ENCODE assay signal across 9 cellular contexts in the genomic region with DNA sequence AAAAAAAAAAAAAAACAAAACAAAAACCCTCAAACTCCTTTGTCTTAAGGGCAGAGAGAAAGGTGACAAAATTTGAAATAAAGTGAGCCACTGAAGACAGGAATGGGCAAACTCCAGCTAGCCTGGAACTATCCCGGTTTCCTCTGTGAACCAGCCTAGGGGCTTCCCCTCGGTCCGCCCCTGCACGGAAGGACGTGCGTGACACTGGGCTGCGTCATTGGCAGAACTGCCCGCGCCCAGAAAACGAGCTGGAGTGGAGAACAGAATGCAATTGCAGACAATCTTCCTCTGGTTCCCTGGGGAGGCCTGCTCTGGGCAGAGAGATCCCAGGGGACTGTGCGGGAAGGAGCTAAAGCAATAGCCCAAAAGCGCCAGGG. TPM values are rescaled to one million over a fixed set of nuclear protein-coding genes. Genes with fewer than 3 reads are reported as not detected.
DNase-seq lines count a peak whose midpoint lies in the region; ATAC-seq, FAIRE-seq and TF ChIP-seq lines count a peak whose summit lies in the region.
"Had no signal": no experiment of that assay in that cellular context is flagged by ENCODE, and none has a peak within 500 bp of the region (broad histone marks: within the 10 kb centered on the region; RNA-seq: fewer than 3 reads in every experiment).

No MANE protein-coding gene starts in this region.

- H3K27ac ChIP-seq in neural progenitor cell (no peak overlapping the region), upper lobe of right lung (peak overlapping the region; percentile 79)
- H3K27ac ChIP-seq: VCaP had no signal

- H3K4me1 ChIP-seq in neural progenitor cell (peaks cover 5% of the 10 kb centered on the region), upper lobe of right lung (peaks cover 11% of the 10 kb centered on the region)

- peaks cover 17% of the 10 kb centered on the region for H3K4me1 Mint-ChIP-seq in activated T-cell treated with anti-CD3 and anti-CD28 coated beads, Interleukin-2, amount 50 U/mL, for 4 hours (ENCODE audit: low read depth)
- peaks cover 22% of the 10 kb centered on the region for H3K4me1 Mint-ChIP-seq in neural progenitor cell

- H3K4me3 ChIP-seq in fibroblast of villous mesenchyme (ENCODE audit: low read depth, low read length): peak overlapping the region; percentile 58
- peak overlapping the region; percentile 57 for H3K4me3 ChIP-seq in neural progenitor cell
- peak overlapping the region; percentile 57 for H3K4me3 ChIP-seq in upper lobe of right lung

- no peak for FAIRE-seq in GM19239 (lab: Jason Lieb, UNC)

- H3K27me3 ChIP-seq in neural progenitor cell (peaks cover 15% of the 10 kb centered on the region), upper lobe of right lung (no peaks in the 10 kb centered on the region)

- no peak overlapping the region for H3K27ac Mint-ChIP-seq in neural progenitor cell

- H3K27me3 Mint-ChIP-seq in activated T-cell treated with anti-CD3 and anti-CD28 coated beads, Interleukin-2, amount 50 U/mL, for 4 hours (ENCODE audit: low read depth): peaks cover 10% of the 10 kb centered on the region
- peaks cover 10% of the 10 kb centered on the region for H3K27me3 Mint-ChIP-seq in neural progenitor cell (ENCODE audit: insufficient read depth, low read depth)

- ATAC-seq in GM21381 (IDR thresholded peaks at IDR 0.05; ENCODE audit: unreplicated experiment): peak; percentile 23
- ATAC-seq in activated T-cell treated with anti-CD3 and anti-CD28 coated beads, Interleukin-2, amount 50 U/mL, for 4 hours: peak; percentile 74 to 76
- ATAC-seq in upper lobe of right lung: peak; percentile 85

- H3K9me3 ChIP-seq in neural progenitor cell (ENCODE audit: low read depth) (no peaks in the 10 kb centered on the region), upper lobe of right lung (no peaks in the 10 kb centered on the region)

- H3F3A ChIP-seq in neural progenitor cell (ENCODE audit: low read depth): peaks cover 5% of the 10 kb centered on the region

- no peaks in the 10 kb centered on the region for H3K9me3 Mint-ChIP-seq in activated T-cell treated with anti-CD3 and anti-CD28 coated beads, Interleukin-2, amount 50 U/mL, for 4 hours
- H3K9me3 Mint-ChIP-seq in neural progenitor cell: no peaks in the 10 kb centered on the region

- DNase-seq in DMS53 (lab: John Stamatoyannopoulos, UW): peak; percentile 91
- peak; percentile 16 for DNase-seq in activated T-cell treated with anti-CD3 and anti-CD28 coated beads, Interleukin-2, amount 50 U/mL, for 4 hours
- peak; percentile 74 for DNase-seq in fibroblast of villous mesenchyme (ENCODE audit: low read depth)
- peak; percentile 45 for DNase-seq in neural progenitor cell (ENCODE audit: low spot score)
- peak; percentile 88 for DNase-seq in upper lobe of right lung
- DNase-seq in GM19239 (ENCODE audit: insufficient read length, low spot score): no peak

- H3K36me3 Mint-ChIP-seq in activated T-cell treated with anti-CD3 and anti-CD28 coated beads, Interleukin-2, amount 50 U/mL, for 4 hours (ENCODE audit: insufficient read depth): no peaks in the 10 kb centered on the region
- no peaks in the 10 kb centered on the region for H3K36me3 Mint-ChIP-seq in neural progenitor cell

- H3K9ac ChIP-seq in neural progenitor cell: no peak overlapping the region

- no peak for TF ChIP-seq EP300 in Ishikawa (IDR thresholded peaks at IDR 0.05; ENCODE audit: borderline replicate concordance)

- no peak for TF ChIP-seq CTCF in fibroblast of villous mesenchyme (IDR thresholded peaks at IDR 0.05; ENCODE audit: insufficient read depth, low read depth, low read length)
- no peak for TF ChIP-seq CTCF in neural progenitor cell (IDR thresholded peaks at IDR 0.05)
- TF ChIP-seq CTCF in upper lobe of right lung (IDR thresholded peaks at IDR 0.05): no peak

- no peaks in the 10 kb centered on the region for H3K79me2 ChIP-seq in neural progenitor cell (ENCODE audit: low read depth)

- no peaks in the 10 kb centered on the region for H3K36me3 ChIP-seq in neural progenitor cell
- no peaks in the 10 kb centered on the region for H3K36me3 ChIP-seq in upper lobe of right lung

- peak overlapping the region; percentile 90 for H2AFZ ChIP-seq in neural progenitor cell (replicated peaks)

- intact Hi-C loops in upper lobe of right lung (cut with DNase I): no loop called here

- H3K4me2 ChIP-seq in neural progenitor cell: peak overlapping the region; percentile 92

- no peak for TF ChIP-seq RAD21 in Ishikawa (IDR thresholded peaks at IDR 0.05; ENCODE audit: low read depth)

- H4K20me1 ChIP-seq in neural progenitor cell (ENCODE audit: low read depth): no peaks in the 10 kb centered on the region

- peak overlapping the region; percentile 73 for H3K4me3 Mint-ChIP-seq in activated T-cell treated with anti-CD3 and anti-CD28 coated beads, Interleukin-2, amount 50 U/mL, for 4 hours
- peak overlapping the region; percentile 89 for H3K4me3 Mint-ChIP-seq in neural progenitor cell

TF ChIP-seq in Ishikawa, 13 proteins besides CTCF, POLR2A, EP300 and RAD21:
- TF ChIP-seq, protein P1, sequence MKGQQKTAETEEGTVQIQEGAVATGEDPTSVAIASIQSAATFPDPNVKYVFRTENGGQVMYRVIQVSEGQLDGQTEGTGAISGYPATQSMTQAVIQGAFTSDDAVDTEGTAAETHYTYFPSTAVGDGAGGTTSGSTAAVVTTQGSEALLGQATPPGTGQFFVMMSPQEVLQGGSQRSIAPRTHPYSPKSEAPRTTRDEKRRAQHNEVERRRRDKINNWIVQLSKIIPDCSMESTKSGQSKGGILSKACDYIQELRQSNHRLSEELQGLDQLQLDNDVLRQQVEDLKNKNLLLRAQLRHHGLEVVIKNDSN (IDR thresholded peaks at IDR 0.05): no peak
- TF ChIP-seq, protein P2, sequence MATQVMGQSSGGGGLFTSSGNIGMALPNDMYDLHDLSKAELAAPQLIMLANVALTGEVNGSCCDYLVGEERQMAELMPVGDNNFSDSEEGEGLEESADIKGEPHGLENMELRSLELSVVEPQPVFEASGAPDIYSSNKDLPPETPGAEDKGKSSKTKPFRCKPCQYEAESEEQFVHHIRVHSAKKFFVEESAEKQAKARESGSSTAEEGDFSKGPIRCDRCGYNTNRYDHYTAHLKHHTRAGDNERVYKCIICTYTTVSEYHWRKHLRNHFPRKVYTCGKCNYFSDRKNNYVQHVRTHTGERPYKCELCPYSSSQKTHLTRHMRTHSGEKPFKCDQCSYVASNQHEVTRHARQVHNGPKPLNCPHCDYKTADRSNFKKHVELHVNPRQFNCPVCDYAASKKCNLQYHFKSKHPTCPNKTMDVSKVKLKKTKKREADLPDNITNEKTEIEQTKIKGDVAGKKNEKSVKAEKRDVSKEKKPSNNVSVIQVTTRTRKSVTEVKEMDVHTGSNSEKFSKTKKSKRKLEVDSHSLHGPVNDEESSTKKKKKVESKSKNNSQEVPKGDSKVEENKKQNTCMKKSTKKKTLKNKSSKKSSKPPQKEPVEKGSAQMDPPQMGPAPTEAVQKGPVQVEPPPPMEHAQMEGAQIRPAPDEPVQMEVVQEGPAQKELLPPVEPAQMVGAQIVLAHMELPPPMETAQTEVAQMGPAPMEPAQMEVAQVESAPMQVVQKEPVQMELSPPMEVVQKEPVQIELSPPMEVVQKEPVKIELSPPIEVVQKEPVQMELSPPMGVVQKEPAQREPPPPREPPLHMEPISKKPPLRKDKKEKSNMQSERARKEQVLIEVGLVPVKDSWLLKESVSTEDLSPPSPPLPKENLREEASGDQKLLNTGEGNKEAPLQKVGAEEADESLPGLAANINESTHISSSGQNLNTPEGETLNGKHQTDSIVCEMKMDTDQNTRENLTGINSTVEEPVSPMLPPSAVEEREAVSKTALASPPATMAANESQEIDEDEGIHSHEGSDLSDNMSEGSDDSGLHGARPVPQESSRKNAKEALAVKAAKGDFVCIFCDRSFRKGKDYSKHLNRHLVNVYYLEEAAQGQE (IDR thresholded peaks at IDR 0.05; ENCODE audit: low read depth): no peak
- TF ChIP-seq YY1 (IDR thresholded peaks at IDR 0.05; ENCODE audit: low read depth): no peak
- TF ChIP-seq NFIC (IDR thresholded peaks at IDR 0.05): no peak
- TF ChIP-seq, protein P3, sequence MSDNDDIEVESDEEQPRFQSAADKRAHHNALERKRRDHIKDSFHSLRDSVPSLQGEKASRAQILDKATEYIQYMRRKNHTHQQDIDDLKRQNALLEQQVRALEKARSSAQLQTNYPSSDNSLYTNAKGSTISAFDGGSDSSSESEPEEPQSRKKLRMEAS (IDR thresholded peaks at IDR 0.05): no peak
- TF ChIP-seq TCF12 (IDR thresholded peaks at IDR 0.05; ENCODE audit: low read depth): no peak
- TF ChIP-seq CREB1 (IDR thresholded peaks at IDR 0.05; ENCODE audit: low read depth): peak; percentile 35; the same call in 1 of the 2 replicates

RNA-seq across cellular contexts. Expression of a gene that starts 0.6 kb away (rescaled TPM):
- total RNA-seq in activated T-cell treated with anti-CD3 and anti-CD28 coated beads, Interleukin-2, amount 50 U/mL, for 4 hours: 1 to 10 TPM in 2 of 3 donors, under 1 TPM in 1; 0.92 to 2.8 (median 1.9) TPM
- total RNA-seq in fibroblast of villous mesenchyme: 0.64 and 3.5 TPM in 2 replicates
- 8.1 and 10.1 TPM in 2 replicates for total RNA-seq in neural progenitor cell (ENCODE audit: low replicate concordance)
- total RNA-seq in upper lobe of right lung: 8.1 TPM

Comparison
In these comparisons a context has a peak if more than half of its experiments do, and no peak if none do; other contexts are left out.
1. ATAC-seq: peak in every context shown above with its lines; median percentile 85 in upper lobe of right lung; 75 in activated T-cell treated with anti-CD3 and anti-CD28 coated beads, Interleukin-2, amount 50 U/mL, for 4 hours; 23 in GM21381.